ENCODE assay signal across 8 cellular contexts in the genomic region with DNA sequence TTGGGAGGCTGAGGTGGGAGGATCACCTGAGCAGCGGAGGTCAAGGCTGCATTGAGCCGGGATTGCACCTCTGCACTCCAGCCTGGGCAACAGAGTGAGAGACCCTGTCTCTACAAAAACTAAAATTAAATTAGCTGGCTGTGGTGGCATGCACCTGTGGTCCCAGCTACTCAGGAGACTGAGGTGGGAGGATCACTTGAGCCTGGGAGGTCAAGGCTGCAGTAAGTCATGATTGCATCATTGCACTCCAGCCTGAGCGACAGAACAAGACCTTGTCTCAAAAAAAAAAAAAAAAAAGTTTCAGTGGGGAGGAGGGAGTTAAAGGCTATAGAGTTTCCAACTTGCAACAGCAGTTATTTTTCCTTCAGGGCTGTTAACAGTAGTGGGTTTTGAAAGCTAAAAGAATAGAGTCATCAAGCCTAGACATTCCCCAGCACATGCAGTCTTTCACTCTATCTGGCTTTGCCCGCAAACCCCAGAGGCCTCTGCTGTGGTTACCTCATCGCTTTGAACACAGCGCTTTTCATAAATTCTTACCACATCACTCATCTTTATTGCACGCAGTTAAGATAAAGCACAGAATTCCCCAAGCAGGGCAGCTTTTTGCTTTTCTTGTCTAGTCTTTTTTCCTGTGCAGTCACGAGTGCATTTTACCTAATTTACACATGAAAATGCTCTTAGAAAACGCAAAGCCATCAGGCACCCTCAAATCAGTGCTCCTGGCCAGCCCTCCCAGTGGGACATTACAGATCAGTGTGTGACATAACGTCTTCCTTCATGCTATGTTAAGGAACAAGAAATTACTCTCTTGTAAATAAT. TPM values are rescaled to one million over a fixed set of nuclear protein-coding genes. Genes with fewer than 3 reads are reported as not detected.
DNase-seq lines count a peak whose midpoint lies in the region; ATAC-seq and TF ChIP-seq lines count a peak whose summit lies in the region.

No MANE protein-coding gene starts in this region.

- intact Hi-C loops in CD4-positive, alpha-beta T cell (cut with DNase I, micrococcal nuclease) = loop anchor here (1.0 to 5.0 kb wide), 5 partner anchors 37 to 402 kb away; a partner anchor contains a TSS

- CTCF ChIA-PET in CD4-positive, alpha-beta T cell (lab: Charles Lee) = interaction anchor here (0.8 to 1.8 kb wide), 4 partner anchors 9 to 174 kb away, joined by 3 to 13 read pairs (median 4); a partner anchor contains a TSS

- H3K36me3 Mint-ChIP-seq in CD4-positive, alpha-beta T cell (ENCODE audit: low read depth) = no peaks in the 10 kb centered on the region
- H3K36me3 Mint-ChIP-seq in endodermal cell (ENCODE audit: low read depth) = no peaks in the 10 kb centered on the region
- no peaks in the 10 kb centered on the region for H3K36me3 Mint-ChIP-seq in osteocyte (ENCODE audit: unreplicated experiment)

- POLR2A ChIA-PET in CD4-positive, alpha-beta T cell (lab: Charles Lee) = interaction anchor here (0.6 to 2.5 kb wide), 13 partner anchors 9 to 1619 kb away, joined by 3 to 25 read pairs (median 4); a partner anchor contains a TSS

- H3K4me3 ChIP-seq in KMS-11 (IDR thresholded peaks at IDR 0.05; ENCODE audit: insufficient read depth, low read depth, low read length) = no peak overlapping the region
- no peak overlapping the region for H3K4me3 ChIP-seq in endodermal cell (ENCODE audit: low read length)
- no peak overlapping the region for H3K4me3 ChIP-seq in upper lobe of left lung

- H3K27me3 Mint-ChIP-seq in CD4-positive, alpha-beta T cell = peaks cover 86% of the 10 kb centered on the region
- H3K27me3 Mint-ChIP-seq in endodermal cell (ENCODE audit: insufficient read depth) (peaks cover 10% of the 10 kb centered on the region), osteocyte (ENCODE audit: unreplicated experiment) (peaks cover 7% of the 10 kb centered on the region)

- H3K9me3 Mint-ChIP-seq in CD4-positive, alpha-beta T cell = no peaks in the 10 kb centered on the region
- H3K9me3 Mint-ChIP-seq in endodermal cell = no peaks in the 10 kb centered on the region
- no peaks in the 10 kb centered on the region for H3K9me3 Mint-ChIP-seq in osteocyte (ENCODE audit: unreplicated experiment)

- peaks cover 75% of the 10 kb centered on the region for H3K27me3 ChIP-seq in CD4-positive, alpha-beta T cell (ENCODE audit: control insufficient read depth, insufficient read depth, low read length)
- no peaks in the 10 kb centered on the region for H3K27me3 ChIP-seq in KMS-11 (ENCODE audit: insufficient read depth, low read depth)
- H3K27me3 ChIP-seq in endodermal cell (ENCODE audit: control insufficient read depth, insufficient read depth, low read length, poor library complexity, severe bottlenecking) = no peaks in the 10 kb centered on the region
- H3K27me3 ChIP-seq in upper lobe of left lung = no peaks in the 10 kb centered on the region

- peak overlapping the region; percentile 89 for H3K4me2 ChIP-seq in KMS-11

- H3K4me3 Mint-ChIP-seq in CD4-positive, alpha-beta T cell = peak overlapping the region; percentile 42
- H3K4me3 Mint-ChIP-seq in endodermal cell (no peak overlapping the region), osteocyte (ENCODE audit: unreplicated experiment) (no peak overlapping the region)

- ATAC-seq in CD4-positive, alpha-beta T cell (ENCODE audit: poor library complexity) = peak; percentile 96
- ATAC-seq in GM21619 (IDR thresholded peaks at IDR 0.05; ENCODE audit: unreplicated experiment) (peak; percentile 95), upper lobe of left lung (ENCODE audit: low FRiP score in 2 of 2) (peak; percentile 27 to 95)

- TF ChIP-seq POLR2A in upper lobe of left lung (IDR thresholded peaks at IDR 0.05) = no peak
- no peak for TF ChIP-seq POLR2A in erythroblast (IDR thresholded peaks at IDR 0.05; ENCODE audit: low read length)

- peak overlapping the region; percentile 37 for H3K27ac Mint-ChIP-seq in CD4-positive, alpha-beta T cell
- H3K27ac Mint-ChIP-seq in endodermal cell = no peak overlapping the region
- H3K27ac Mint-ChIP-seq in osteocyte (ENCODE audit: unreplicated experiment) = peak overlapping the region; percentile 66

- peaks cover 26% of the 10 kb centered on the region for H3K4me1 Mint-ChIP-seq in CD4-positive, alpha-beta T cell (ENCODE audit: low read depth)
- peaks cover 17% of the 10 kb centered on the region for H3K4me1 Mint-ChIP-seq in endodermal cell
- peaks cover 15% of the 10 kb centered on the region for H3K4me1 Mint-ChIP-seq in osteocyte (ENCODE audit: unreplicated experiment)

- H3K9ac ChIP-seq in KMS-11 = peak overlapping the region; percentile 84
- H3K9ac ChIP-seq in endodermal cell (ENCODE audit: extremely low read depth, low read length, poor library complexity, severe bottlenecking) = no peak overlapping the region

- no peaks in the 10 kb centered on the region for H3K36me3 ChIP-seq in KMS-11 (ENCODE audit: insufficient read depth)
- no peaks in the 10 kb centered on the region for H3K36me3 ChIP-seq in endodermal cell (ENCODE audit: control insufficient read depth, insufficient read depth, low read length)
- H3K36me3 ChIP-seq in upper lobe of left lung = no peaks in the 10 kb centered on the region

- TF ChIP-seq EP300 in upper lobe of left lung (IDR thresholded peaks at IDR 0.05) = no peak

- H3K79me2 ChIP-seq in KMS-11 (ENCODE audit: insufficient read depth, low read depth) = no peaks in the 10 kb centered on the region

- no peak overlapping the region for H3K27ac ChIP-seq in CD4-positive, alpha-beta T cell (ENCODE audit: low read depth, low read length)
- H3K27ac ChIP-seq in KMS-11 = peak overlapping the region; percentile 100
- H3K27ac ChIP-seq in endodermal cell (ENCODE audit: low read depth, low read length) = peak overlapping the region; percentile 95
- no peak overlapping the region for H3K27ac ChIP-seq in upper lobe of left lung

- no peak for TF ChIP-seq CTCF in CD4-positive, alpha-beta T cell (IDR thresholded peaks at IDR 0.05)
- TF ChIP-seq CTCF in KMS-11 (conservative IDR thresholded peaks at IDR 0.05; ENCODE audit: low read depth, low read length) = no peak
- TF ChIP-seq CTCF in endodermal cell (conservative IDR thresholded peaks at IDR 0.05) = no peak
- TF ChIP-seq CTCF in osteocyte (IDR thresholded peaks at IDR 0.05) = no peak
- TF ChIP-seq CTCF in upper lobe of left lung (IDR thresholded peaks at IDR 0.05) = no peak

- H2AFZ ChIP-seq in KMS-11 (ENCODE audit: low read depth) = peak overlapping the region; percentile 38; the same call in 1 of the 2 replicates

- H4K20me1 ChIP-seq in KMS-11 (ENCODE audit: insufficient read depth) = no peaks in the 10 kb centered on the region

- WGBS in endodermal cell (ENCODE audit: insufficient coverage in 1 of 2, insufficient read length in 1 of 2), 2 experiments = 73 to 79% methylated on average over 5 to 10 of the region's 10 CpGs
- 50 to 67% methylated on average over 10 of the region's 10 CpGs for WGBS in upper lobe of left lung, 2 donors

- no peaks in the 10 kb centered on the region for H3K9me3 ChIP-seq in CD4-positive, alpha-beta T cell (ENCODE audit: control insufficient read depth, low read length)
- H3K9me3 ChIP-seq in endodermal cell (ENCODE audit: control insufficient read depth, low read length) (no peaks in the 10 kb centered on the region), upper lobe of left lung (no peaks in the 10 kb centered on the region)

- peak; percentile 75 to 91 (median 78) for DNase-seq in CD4-positive, alpha-beta T cell
- peak; percentile 81 to 87 for DNase-seq in activated CD4-positive, alpha-beta T cell treated with anti-CD3 and anti-CD28 coated beads, Interleukin-2, amount 50 U/mL, for 48 hours
- DNase-seq in endodermal cell (no peak), osteocyte (ENCODE audit: extremely low spot score, unreplicated experiment) (no peak), upper lobe of left lung (no peak), erythroblast (lab: John Stamatoyannopoulos, UW) (no peak)

- H3K4me1 ChIP-seq in KMS-11 (ENCODE audit: low read depth, poor library complexity, severe bottlenecking) = peaks cover 97% of the 10 kb centered on the region
- H3K4me1 ChIP-seq in endodermal cell (ENCODE audit: control insufficient read depth, insufficient read depth, low read length) = peaks cover 9% of the 10 kb centered on the region
- peaks cover 4 to 11% (median 8%) of the 10 kb centered on the region in 4 donors for H3K4me1 ChIP-seq in upper lobe of left lung

RNA-seq across cellular contexts. Expression of a gene that starts 8.7 kb away (rescaled TPM):
- 1 to 10 TPM; 1.6 to 1.8 TPM for total RNA-seq in CD4-positive, alpha-beta T cell
- 10 to 100 TPM; 33.6 to 40.3 TPM for total RNA-seq in endodermal cell
- polyA plus RNA-seq in endodermal cell (2013, experiment 1 of 2) = 21.9 TPM
- polyA plus RNA-seq in endodermal cell (2013, experiment 2 of 2) = 22.1 TPM
- 18.2 and 18.7 TPM in 2 replicates for total RNA-seq in osteocyte
- total RNA-seq in upper lobe of left lung = 10 to 100 TPM in 5 of 6 donors, 1 to 10 TPM in 1; 7.0 to 27.4 (median 20.2) TPM

RNA-seq across cellular contexts. Expression of a gene that starts 35.9 kb away (rescaled TPM):
- 1 to 10 TPM; 4.3 to 4.9 TPM for total RNA-seq in CD4-positive, alpha-beta T cell
- 1 to 10 TPM; 7.4 to 9.1 TPM for total RNA-seq in endodermal cell
- 8.0 TPM for polyA plus RNA-seq in endodermal cell (2013, experiment 1 of 2)
- polyA plus RNA-seq in endodermal cell (2013, experiment 2 of 2) = 7.7 TPM
- total RNA-seq in osteocyte = 9.0 and 11.5 TPM in 2 replicates
- 10 to 100 TPM in 2 of 6 donors, 1 to 10 TPM in 4; 6.1 to 18.9 (median 9.2) TPM for total RNA-seq in upper lobe of left lung

Comparison
In these comparisons a context has a peak if more than half of its experiments do, and no peak if none do; other contexts are left out.
1. DNase-seq: peak in CD4-positive, alpha-beta T cell (10 of 10) and activated CD4-positive, alpha-beta T cell treated with anti-CD3 and anti-CD28 coated beads, Interleukin-2, amount 50 U/mL, for 48 hours (2 of 2); none in endodermal cell (single experiment), osteocyte (single experiment), upper lobe of left lung (0 of 2) and erythroblast (0 of 2).
2. H3K27ac ChIP-seq: peak in KMS-11 (single experiment) and endodermal cell (single experiment); none in CD4-positive, alpha-beta T cell (single experiment) and upper lobe of left lung (0 of 4).
3. Peak in every context shown above with its lines, with median percentiles within 50 percentile points of each other: ATAC-seq.